Comparison of ENCODE assay signal across 1 cellular context in genomic region chr2:122516775-122517174, GRCh38.
TF ChIP-seq lines count a peak whose summit lies in the region.

No MANE protein-coding gene starts in this region.

TF ChIP-seq in H1, 55 proteins besides CTCF, POLR2A, EP300 and RAD21 (continued from another document):
- TF ChIP-seq CHD7 (IDR thresholded peaks at IDR 0.05; ENCODE audit: insufficient replicate concordance, low read length) = no peak
- no peak for TF ChIP-seq TAF7 (optimal IDR thresholded peaks at IDR 0.05; ENCODE audit: borderline replicate concordance, low read depth, low read length)
- TF ChIP-seq YY1 (IDR thresholded peaks at IDR 0.05; ENCODE audit: low read depth, low read length) = no peak
- TF ChIP-seq JUN (IDR thresholded peaks at IDR 0.05; ENCODE audit: low read depth, low read length) = no peak
- TF ChIP-seq POLR2AphosphoS5 (IDR thresholded peaks at IDR 0.05; ENCODE audit: low read depth, low read length) = no peak
- no peak for TF ChIP-seq RXRA (IDR thresholded peaks at IDR 0.05; ENCODE audit: insufficient read depth, low read depth, low read length)
- no peak for TF ChIP-seq GABPA (IDR thresholded peaks at IDR 0.05; ENCODE audit: borderline replicate concordance, insufficient read depth, low read length)
- TF ChIP-seq ASH2L (IDR thresholded peaks at IDR 0.05; ENCODE audit: low read length) = no peak
- peak; percentile 69; the same call in 1 of the 2 replicates for TF ChIP-seq TCF12 (IDR thresholded peaks at IDR 0.05; ENCODE audit: low read depth, low read length)
- no peak for TF ChIP-seq BRCA1 (IDR thresholded peaks at IDR 0.05; ENCODE audit: low read depth, low read length)
- TF ChIP-seq CBX5 (IDR thresholded peaks at IDR 0.05; ENCODE audit: low read depth, low read length) = no peak
- no peak for TF ChIP-seq RNF2 (IDR thresholded peaks at IDR 0.05; ENCODE audit: borderline replicate concordance, low read depth, low read length, missing control alignments, poor library complexity, severe bottlenecking)
- TF ChIP-seq NANOG (IDR thresholded peaks at IDR 0.05; ENCODE audit: insufficient read depth, low read depth, low read length, poor library complexity, severe bottlenecking) = peak; percentile 80
- TF ChIP-seq PHF8 (conservative IDR thresholded peaks at IDR 0.05; ENCODE audit: low read depth, low read length) = no peak
- TF ChIP-seq KDM5A (IDR thresholded peaks at IDR 0.05; ENCODE audit: low read length) = no peak
- no peak for TF ChIP-seq FOSL1 (IDR thresholded peaks at IDR 0.05; ENCODE audit: insufficient read depth, low read depth, low read length)
- no peak for TF ChIP-seq USF2 (IDR thresholded peaks at IDR 0.05; ENCODE audit: low read length)
- TF ChIP-seq SAP30 (IDR thresholded peaks at IDR 0.05; ENCODE audit: insufficient read depth, insufficient replicate concordance, low read length) = no peak
- no peak for TF ChIP-seq KDM4A (IDR thresholded peaks at IDR 0.05; ENCODE audit: low read depth, low read length, severe bottlenecking)
- no peak for TF ChIP-seq BACH1 (IDR thresholded peaks at IDR 0.05; ENCODE audit: low read length)
- no peak for TF ChIP-seq SIX5 (IDR thresholded peaks at IDR 0.05; ENCODE audit: low read depth, low read length)
- TF ChIP-seq SIRT6 (IDR thresholded peaks at IDR 0.05; ENCODE audit: low read length) = no peak
- TF ChIP-seq CHD1 (IDR thresholded peaks at IDR 0.05; ENCODE audit: low read depth, low read length) = no peak
- no peak for TF ChIP-seq KDM1A (IDR thresholded peaks at IDR 0.05; ENCODE audit: borderline replicate concordance, low read length)
- no peak for TF ChIP-seq CBX8 (IDR thresholded peaks at IDR 0.05; ENCODE audit: borderline replicate concordance, low read depth, low read length)
- no peak for TF ChIP-seq SUZ12 (IDR thresholded peaks at IDR 0.05; ENCODE audit: low read length)
- no peak for TF ChIP-seq MAX (IDR thresholded peaks at IDR 0.05)
- no peak for TF ChIP-seq CTBP2 (IDR thresholded peaks at IDR 0.05; ENCODE audit: borderline replicate concordance, insufficient read depth, insufficient read length, low read length)
- no peak for TF ChIP-seq CHD2 (IDR thresholded peaks at IDR 0.05; ENCODE audit: low read length)
- no peak for TF ChIP-seq SP4 (IDR thresholded peaks at IDR 0.05; ENCODE audit: low read length)
- peak in 1 of 2 experiments; percentile 73; a peak in 2 of 4 replicates for TF ChIP-seq HDAC2 (IDR thresholded peaks at IDR 0.05; ENCODE audit: borderline replicate concordance in 1 of 2, low read depth in 2 of 2, low read length in 2 of 2)
- TF ChIP-seq SP2 (IDR thresholded peaks at IDR 0.05; ENCODE audit: low read length) = no peak
- no peak for TF ChIP-seq EZH2 (IDR thresholded peaks at IDR 0.05; ENCODE audit: low read depth, low read length, severe bottlenecking)
- TF ChIP-seq JUND (IDR thresholded peaks at IDR 0.05; ENCODE audit: low read length) = no peak
- no peak for TF ChIP-seq ATF3 (IDR thresholded peaks at IDR 0.05; ENCODE audit: insufficient read depth, low read depth, low read length)
- TF ChIP-seq BCL11A (IDR thresholded peaks at IDR 0.05; ENCODE audit: low read depth in 2 of 2, low read length in 2 of 2) = no peak
- no peak for TF ChIP-seq E2F6 (IDR thresholded peaks at IDR 0.05)
- TF ChIP-seq SIN3A (conservative IDR thresholded peaks at IDR 0.05 in 1 of 2, IDR thresholded peaks at IDR 0.05 in 1 of 2; ENCODE audit: low read depth in 1 of 2, low read length in 2 of 2) = 0 out of 4 replicates have a peak, but pooled peaks have one; percentile 29 to 58
- TF ChIP-seq GTF2F1 (IDR thresholded peaks at IDR 0.05; ENCODE audit: borderline replicate concordance, low read depth, low read length) = no peak
- TF ChIP-seq CEBPB (IDR thresholded peaks at IDR 0.05; ENCODE audit: low read depth, low read length) = peak; percentile 52
- no peak for TF ChIP-seq TAF1 (IDR thresholded peaks at IDR 0.05; ENCODE audit: low read depth, low read length)
- TF ChIP-seq SP1 (IDR thresholded peaks at IDR 0.05; ENCODE audit: low read depth, low read length) = peak; percentile 66; the same call in 1 of the 2 replicates
- no peak for TF ChIP-seq RFX5 (IDR thresholded peaks at IDR 0.05; ENCODE audit: borderline replicate concordance, low read depth, low read length)
- no peak for TF ChIP-seq HDAC6 (IDR thresholded peaks at IDR 0.05; ENCODE audit: low read depth, low read length)
- no peak for TF ChIP-seq RBBP5 (IDR thresholded peaks at IDR 0.05; ENCODE audit: borderline replicate concordance, low read depth, low read length)
- no peak for TF ChIP-seq ATF2 (IDR thresholded peaks at IDR 0.05; ENCODE audit: low read length)
- no peak for TF ChIP-seq TBP (IDR thresholded peaks at IDR 0.05; ENCODE audit: low read depth, low read length)
- TF ChIP-seq TEAD4 (IDR thresholded peaks at IDR 0.05; ENCODE audit: low read depth, low read length) = peak; percentile 60
- TF ChIP-seq POU5F1 (IDR thresholded peaks at IDR 0.05; ENCODE audit: low read depth, low read length) = peak; percentile 98
